ENCODE assay signal across 8 cellular contexts in genomic region chr18:49814147-49814499, GRCh38. TPM values are rescaled to one million over a fixed set of nuclear protein-coding genes. Genes with fewer than 3 reads are reported as not detected.
DNase-seq lines count a peak whose midpoint lies in the region; ATAC-seq and TF ChIP-seq lines count a peak whose summit lies in the region.

No MANE protein-coding gene starts in this region.

- DNase-seq in NOMO-1 (lab: John Stamatoyannopoulos, UW; ENCODE audit: unreplicated experiment in 2 of 2) (peak; percentile 50 to 65), NOMO-1 treated with dmso at 0.1 percent for 144 hours (lab: John Stamatoyannopoulos, UW; ENCODE audit: unreplicated experiment) (no peak), NCI-H2227 (lab: John Stamatoyannopoulos, UW; ENCODE audit: unreplicated experiment) (peak; percentile 77), fibroblast of the aortic adventitia (ENCODE audit: low read depth) (peak; percentile 66), neuronal stem cell (ENCODE audit: low spot score) (peak; percentile 64), upper lobe of left lung (peak in 1 of 2 donors; percentile 73)
- DNase-seq in activated T-cell treated with anti-CD3 and anti-CD28 coated beads, Interleukin-2, amount 50 U/mL, for 4 hours, result peak; percentile 48

- H4K91ac ChIP-seq in neuronal stem cell (ENCODE audit: low read depth, low read length, poor library complexity), result peak overlapping the region; percentile 39

- H3K4me1 Mint-ChIP-seq in activated T-cell treated with anti-CD3 and anti-CD28 coated beads, Interleukin-2, amount 50 U/mL, for 4 hours (ENCODE audit: low read depth), result peaks cover 57% of the 10 kb centered on the region

- peak overlapping the region; percentile 85 for H3K9ac ChIP-seq in neuronal stem cell (ENCODE audit: low read depth, low read length, poor library complexity)

- peak overlapping the region; percentile 98 for H2BK15ac ChIP-seq in neuronal stem cell (ENCODE audit: low read length)

- no peak overlapping the region for H2BK12ac ChIP-seq in neuronal stem cell (ENCODE audit: low read length)

- peak; percentile 32 for ATAC-seq in HG02884 (IDR thresholded peaks at IDR 0.05; ENCODE audit: unreplicated experiment)
- ATAC-seq in activated T-cell treated with anti-CD3 and anti-CD28 coated beads, Interleukin-2, amount 50 U/mL, for 4 hours, result peak; percentile 49 to 57
- ATAC-seq in upper lobe of left lung (ENCODE audit: low FRiP score in 2 of 2), result peak; percentile 57 to 75

- no peak overlapping the region for H2AK5ac ChIP-seq in neuronal stem cell (ENCODE audit: low read depth, low read length)

- peak overlapping the region; percentile 88 for H3K4me3 ChIP-seq in fibroblast of the aortic adventitia (ENCODE audit: low read depth, low read length)
- H3K4me3 ChIP-seq in neuronal stem cell (ENCODE audit: low read length in 2 of 2), result peak overlapping the region; percentile 58 to 95
- H3K4me3 ChIP-seq in upper lobe of left lung, result peak overlapping the region; percentile 53 to 85 (median 72)

- H3K4me3 Mint-ChIP-seq in activated T-cell treated with anti-CD3 and anti-CD28 coated beads, Interleukin-2, amount 50 U/mL, for 4 hours, result peak overlapping the region; percentile 98

- TF ChIP-seq POLR2A in upper lobe of left lung (IDR thresholded peaks at IDR 0.05), result no peak

- H3K27me3 ChIP-seq in neuronal stem cell (ENCODE audit: control insufficient read depth in 3 of 3, insufficient read depth in 3 of 3, low read depth in 1 of 3, low read length in 3 of 3) (no peaks in the 10 kb centered on the region), upper lobe of left lung (no peaks in the 10 kb centered on the region)

- H3K4me2 ChIP-seq in neuronal stem cell (ENCODE audit: insufficient read depth, low read length, poor library complexity, severe bottlenecking), result peak overlapping the region; percentile 66

- H3K4me1 ChIP-seq in neuronal stem cell (ENCODE audit: control insufficient read depth in 2 of 2, insufficient read depth in 1 of 2, low read depth in 1 of 2, low read length in 2 of 2) (peaks cover 1 to 9% of the 10 kb centered on the region in 2 donors), upper lobe of left lung (peaks cover 13 to 27% (median 22%) of the 10 kb centered on the region in 4 donors)

- peak overlapping the region; percentile 90 for H2BK5ac ChIP-seq in neuronal stem cell (ENCODE audit: low read length)

- H3K18ac ChIP-seq in neuronal stem cell (ENCODE audit: low read length), result peak overlapping the region; percentile 93

- TF ChIP-seq EP300 in upper lobe of left lung (IDR thresholded peaks at IDR 0.05), result peak in 1 of 4 donors; percentile 11

- WGBS in neuronal stem cell (ENCODE audit: extremely low coverage in 2 of 2, insufficient read length in 2 of 2, insufficient replicate concordance in 1 of 2), 2 donors, result no CpG with 5 or more reads among the region's 24 CpGs
- 0 to 2% methylated on average over 17 to 24 of the region's 24 CpGs for WGBS in upper lobe of left lung, 2 donors

- peaks cover 0 to 11% of the 10 kb centered on the region in 2 donors for H3K36me3 ChIP-seq in neuronal stem cell (replicated peaks in 1 of 2; ENCODE audit: control insufficient read depth in 2 of 2, insufficient read depth in 2 of 2, low read length in 2 of 2)
- no peaks in the 10 kb centered on the region for H3K36me3 ChIP-seq in upper lobe of left lung

- TF ChIP-seq CTCF in fibroblast of the aortic adventitia (IDR thresholded peaks at IDR 0.05; ENCODE audit: insufficient read depth, low read length) (no peak), upper lobe of left lung (IDR thresholded peaks at IDR 0.05) (no peak)

- H2BK120ac ChIP-seq in neuronal stem cell (ENCODE audit: low read depth, low read length), result no peak overlapping the region

- no peak overlapping the region for H3K27ac ChIP-seq in neuronal stem cell (replicated peaks; ENCODE audit: low read length)
- H3K27ac ChIP-seq in upper lobe of left lung, result peak overlapping the region; percentile 97 to 100 (median 97)

- H3K4ac ChIP-seq in neuronal stem cell (ENCODE audit: low read length), result no peak overlapping the region

- H3K14ac ChIP-seq in neuronal stem cell (ENCODE audit: low read length), result no peak overlapping the region

- H3K9me3 Mint-ChIP-seq in activated T-cell treated with anti-CD3 and anti-CD28 coated beads, Interleukin-2, amount 50 U/mL, for 4 hours, result peaks cover 7% of the 10 kb centered on the region

- no peak overlapping the region for H4K8ac ChIP-seq in neuronal stem cell (ENCODE audit: low read depth, low read length)

- H3K9me3 ChIP-seq in neuronal stem cell (replicated peaks in 1 of 2; ENCODE audit: control insufficient read depth in 2 of 2, insufficient read depth in 1 of 2, low read depth in 1 of 2, low read length in 2 of 2), result peaks cover 0 to 16% of the 10 kb centered on the region in 2 donors
- peaks cover 0 to 2% (median 0%) of the 10 kb centered on the region in 4 donors for H3K9me3 ChIP-seq in upper lobe of left lung

- H2AFZ ChIP-seq in neuronal stem cell (ENCODE audit: low read length), result peak overlapping the region; percentile 98

- H3K36me3 Mint-ChIP-seq in activated T-cell treated with anti-CD3 and anti-CD28 coated beads, Interleukin-2, amount 50 U/mL, for 4 hours (ENCODE audit: insufficient read depth), result peaks cover 3% of the 10 kb centered on the region

- no peaks in the 10 kb centered on the region for H3K27me3 Mint-ChIP-seq in activated T-cell treated with anti-CD3 and anti-CD28 coated beads, Interleukin-2, amount 50 U/mL, for 4 hours (ENCODE audit: low read depth)

- no peaks in the 10 kb centered on the region for H3K79me1 ChIP-seq in neuronal stem cell (ENCODE audit: low read depth, low read length)

- peak overlapping the region; percentile 87 for H3K23ac ChIP-seq in neuronal stem cell (ENCODE audit: low read depth, low read length, poor library complexity)

RNA-seq across cellular contexts. Expression of gene ACAA2, which starts 0.8 kb away (rescaled TPM):
- total RNA-seq in activated T-cell treated with anti-CD3 and anti-CD28 coated beads, Interleukin-2, amount 50 U/mL, for 4 hours, result 10 to 100 TPM; 29.2 to 31.2 (median 29.3) TPM
- total RNA-seq in fibroblast of the aortic adventitia (ENCODE audit: low replicate concordance) (56.8 and 80.1 TPM in 2 replicates), upper lobe of left lung (10 to 100 TPM; 23.7 to 93.9 (median 69.8) TPM)
- polyA plus RNA-seq in neuronal stem cell (2013, experiment 1 of 2), result 32.3 TPM
- 32.1 TPM for polyA plus RNA-seq in neuronal stem cell (2013, experiment 2 of 2)
